32 cellular contexts compared by ENCODE assay signal in the genomic region with DNA sequence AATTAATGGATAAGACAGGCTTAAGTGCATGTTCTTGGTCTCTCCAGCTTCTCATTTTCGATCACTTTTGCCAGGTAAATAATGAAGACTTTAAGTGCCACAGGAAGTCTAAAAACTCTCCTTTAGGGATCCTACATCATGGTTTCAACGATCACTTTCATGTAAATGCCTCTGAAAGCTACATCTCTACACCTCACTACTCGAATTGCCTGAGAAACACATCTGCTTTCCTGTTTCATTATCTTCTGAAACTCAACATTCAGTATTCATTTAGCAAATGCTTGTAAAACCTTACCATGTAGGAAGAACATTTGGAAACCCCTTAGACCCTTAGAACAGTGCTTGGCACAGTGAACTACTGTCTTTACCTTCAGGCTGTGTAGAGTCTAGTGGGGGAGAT. TPM values are rescaled to one million over a fixed set of nuclear protein-coding genes. Genes with fewer than 3 reads are reported as not detected.
"Had no signal": no experiment of that assay in that cellular context is flagged by ENCODE, and none has a peak within 500 bp of the region (broad histone marks: within the 10 kb centered on the region; RNA-seq: fewer than 3 reads in every experiment).

No MANE protein-coding gene starts in this region.

- H3K4me3 ChIP-seq: breast epithelium, gastroesophageal sphincter, heart left ventricle, neural progenitor cell, psoas muscle, sigmoid colon, thoracic aorta had no signal

- FAIRE-seq: endothelial cell of umbilical vein, kidney, small intestine, TTC549 had no signal

- ATAC-seq: activated CD4-positive, CD25-positive, alpha-beta regulatory T cell treated with anti-CD3 and anti-CD28 coated beads, Interleukin-2, amount 50 U/mL, for 24 hours; activated naive CD4-positive, alpha-beta T cell treated with anti-CD3 and anti-CD28 coated beads, Interleukin-2, amount 50 U/mL, for 72 hours; activated T-cell treated with anti-CD3 and anti-CD28 coated beads, Interleukin-2, amount 50 U/mL, for 4 hours; gastroesophageal sphincter; natural killer cell; psoas muscle; stimulated activated effector memory CD8-positive, alpha-beta T cell treated with anti-CD3 and anti-CD28 coated beads, Interleukin-12 subunit alpha, Interleukin-12 subunit beta, amount 100 ng/mL, for 72 hours had no signal

- H3K36me3 ChIP-seq: breast epithelium, gastroesophageal sphincter, neural progenitor cell, sigmoid colon, thoracic aorta, WERI-Rb-1 had no signal

- H3K9me3 ChIP-seq: breast epithelium, gastroesophageal sphincter, heart left ventricle, psoas muscle, sigmoid colon, thoracic aorta had no signal

- H3K9me3 Mint-ChIP-seq: activated CD4-positive, alpha-beta memory T cell treated with anti-CD3 and anti-CD28 coated beads, Interleukin-2, amount 10 ng/mL, durations not matched to agents 7 days and 5 days; activated naive CD4-positive, alpha-beta T cell treated with anti-CD3 and anti-CD28 coated beads, Interleukin-2, amount 50 U/mL, for 72 hours; activated T-helper 2 cell treated with anti-CD3 and anti-CD28 coated beads, Interferon-gamma antibody, Interleukin-2, Interleukin-4, amounts not matched to agents 10 μg/mL and 5 μg/mL and 100 μg/mL, durations not matched to agents 14 hours and 24 hours and 36 hours; immature natural killer cell; memory B cell; natural killer cell; stimulated activated effector memory CD8-positive, alpha-beta T cell treated with anti-CD3 and anti-CD28 coated beads, Interleukin-12 subunit alpha, Interleukin-12 subunit beta, amount 100 ng/mL, for 72 hours; stimulated activated naive CD8-positive, alpha-beta T cell treated with anti-CD3 and anti-CD28 coated beads, Interleukin-15, Interleukin-2, amounts not matched to agents 100 ng/mL and 50 ng/mL, for 24 hours had no signal

- DNase-seq: activated CD4-positive, alpha-beta memory T cell treated with anti-CD3 and anti-CD28 coated beads, Interleukin-2, amount 10 ng/mL, durations not matched to agents 7 days and 5 days; activated CD4-positive, alpha-beta T cell treated with anti-CD3 and anti-CD28 coated beads for 48 hours; activated naive CD4-positive, alpha-beta T cell; activated T-cell treated with anti-CD3 and anti-CD28 coated beads, Interleukin-2, amount 50 U/mL, for 4 hours; central memory CD4-positive, alpha-beta T cell; heart left ventricle; hypothalamus; immature natural killer cell; kidney; natural killer cell; occipital lobe; psoas muscle; sigmoid colon; small intestine; stimulated activated CD4-positive, alpha-beta T cell treated with anti-CD3 and anti-CD28 coated beads, Interleukin-4, amount 100 ng/mL, for 24 hours; T-helper 9 cell; WERI-Rb-1 had no signal

- H3K27me3 Mint-ChIP-seq: type B pancreatic cell had no signal

- H3K4me1 ChIP-seq: breast epithelium, gastroesophageal sphincter, heart left ventricle, neural progenitor cell, parathyroid adenoma, psoas muscle, sigmoid colon had no signal

- H3K36me3 Mint-ChIP-seq: activated naive CD4-positive, alpha-beta T cell treated with anti-CD3 and anti-CD28 coated beads, Interleukin-2, amount 50 U/mL, for 72 hours; immature natural killer cell; memory B cell; natural killer cell; stimulated activated effector memory CD8-positive, alpha-beta T cell treated with anti-CD3 and anti-CD28 coated beads, Interleukin-12 subunit alpha, Interleukin-12 subunit beta, amount 100 ng/mL, for 72 hours; type B pancreatic cell had no signal

- H3K4me3 Mint-ChIP-seq: activated CD4-positive, alpha-beta memory T cell treated with anti-CD3 and anti-CD28 coated beads, Interleukin-2, amount 10 ng/mL, durations not matched to agents 7 days and 5 days; activated T-cell treated with anti-CD3 and anti-CD28 coated beads, Interleukin-2, amount 50 U/mL, for 4 hours; immature natural killer cell; memory B cell; natural killer cell; neural progenitor cell; stimulated activated effector memory CD8-positive, alpha-beta T cell treated with anti-CD3 and anti-CD28 coated beads, Interleukin-12 subunit alpha, Interleukin-12 subunit beta, amount 100 ng/mL, for 72 hours; stimulated activated naive CD8-positive, alpha-beta T cell treated with anti-CD3 and anti-CD28 coated beads, Interleukin-15, Interleukin-2, amounts not matched to agents 100 ng/mL and 50 ng/mL, for 24 hours; type B pancreatic cell had no signal

- H3K4me1 Mint-ChIP-seq: activated CD4-positive, alpha-beta memory T cell treated with anti-CD3 and anti-CD28 coated beads, Interleukin-2, amount 10 ng/mL, durations not matched to agents 7 days and 5 days; immature natural killer cell; memory B cell; natural killer cell; neural progenitor cell; stimulated activated effector memory CD8-positive, alpha-beta T cell treated with anti-CD3 and anti-CD28 coated beads, Interleukin-12 subunit alpha, Interleukin-12 subunit beta, amount 100 ng/mL, for 72 hours had no signal

- H3K27ac Mint-ChIP-seq: activated CD4-positive, alpha-beta memory T cell treated with anti-CD3 and anti-CD28 coated beads, Interleukin-2, amount 10 ng/mL, durations not matched to agents 7 days and 5 days; activated naive CD4-positive, alpha-beta T cell treated with anti-CD3 and anti-CD28 coated beads, Interleukin-2, amount 50 U/mL, for 72 hours; activated T-helper 2 cell treated with anti-CD3 and anti-CD28 coated beads, Interferon-gamma antibody, Interleukin-2, Interleukin-4, amounts not matched to agents 10 μg/mL and 5 μg/mL and 100 μg/mL, durations not matched to agents 14 hours and 24 hours and 36 hours; immature natural killer cell; memory B cell; natural killer cell; neural progenitor cell; stimulated activated effector memory CD8-positive, alpha-beta T cell treated with anti-CD3 and anti-CD28 coated beads, Interleukin-12 subunit alpha, Interleukin-12 subunit beta, amount 100 ng/mL, for 72 hours; stimulated activated naive CD8-positive, alpha-beta T cell treated with anti-CD3 and anti-CD28 coated beads, Interleukin-15, Interleukin-2, amounts not matched to agents 100 ng/mL and 50 ng/mL, for 24 hours; type B pancreatic cell had no signal

- H3K27me3 ChIP-seq: breast epithelium, gastroesophageal sphincter, heart left ventricle, neural progenitor cell, sigmoid colon had no signal

- H3K27ac ChIP-seq: breast epithelium, gastroesophageal sphincter, heart left ventricle, neural progenitor cell, parathyroid adenoma, psoas muscle, sigmoid colon, thoracic aorta, WERI-Rb-1 had no signal

RNA-seq across cellular contexts. Expression of gene THAP10, which starts 16.2 kb away (rescaled TPM):
- total RNA-seq: activated T-cell treated with anti-CD3 and anti-CD28 coated beads, Interleukin-2, amount 50 U/mL, for 4 hours; natural killer cell had no signal

RNA-seq across cellular contexts. Expression of gene LRRC49, which starts 16.6 kb away (rescaled TPM):
- total RNA-seq: activated CD4-positive, alpha-beta memory T cell treated with anti-CD3 and anti-CD28 coated beads, Interleukin-2, amount 10 ng/mL, durations not matched to agents 7 days and 5 days; activated naive CD4-positive, alpha-beta T cell treated with anti-CD3 and anti-CD28 coated beads, Interleukin-2, amount 50 U/mL, for 72 hours; activated T-cell treated with anti-CD3 and anti-CD28 coated beads, Interleukin-2, amount 50 U/mL, for 4 hours; activated T-helper 2 cell treated with anti-CD3 and anti-CD28 coated beads, Interferon-gamma antibody, Interleukin-2, Interleukin-4, amounts not matched to agents 10 μg/mL and 5 μg/mL and 100 μg/mL, durations not matched to agents 14 hours and 24 hours and 36 hours had no signal

RNA-seq across cellular contexts. Expression of gene LARP6, which starts 22.1 kb away (rescaled TPM):
- total RNA-seq: activated CD4-positive, alpha-beta memory T cell treated with anti-CD3 and anti-CD28 coated beads, Interleukin-2, amount 10 ng/mL, durations not matched to agents 7 days and 5 days; activated T-helper 2 cell treated with anti-CD3 and anti-CD28 coated beads, Interferon-gamma antibody, Interleukin-2, Interleukin-4, amounts not matched to agents 10 μg/mL and 5 μg/mL and 100 μg/mL, durations not matched to agents 14 hours and 24 hours and 36 hours; mononuclear cell; natural killer cell had no signal
- polyA plus RNA-seq: immature natural killer cell had no signal
